In the genomic region with DNA sequence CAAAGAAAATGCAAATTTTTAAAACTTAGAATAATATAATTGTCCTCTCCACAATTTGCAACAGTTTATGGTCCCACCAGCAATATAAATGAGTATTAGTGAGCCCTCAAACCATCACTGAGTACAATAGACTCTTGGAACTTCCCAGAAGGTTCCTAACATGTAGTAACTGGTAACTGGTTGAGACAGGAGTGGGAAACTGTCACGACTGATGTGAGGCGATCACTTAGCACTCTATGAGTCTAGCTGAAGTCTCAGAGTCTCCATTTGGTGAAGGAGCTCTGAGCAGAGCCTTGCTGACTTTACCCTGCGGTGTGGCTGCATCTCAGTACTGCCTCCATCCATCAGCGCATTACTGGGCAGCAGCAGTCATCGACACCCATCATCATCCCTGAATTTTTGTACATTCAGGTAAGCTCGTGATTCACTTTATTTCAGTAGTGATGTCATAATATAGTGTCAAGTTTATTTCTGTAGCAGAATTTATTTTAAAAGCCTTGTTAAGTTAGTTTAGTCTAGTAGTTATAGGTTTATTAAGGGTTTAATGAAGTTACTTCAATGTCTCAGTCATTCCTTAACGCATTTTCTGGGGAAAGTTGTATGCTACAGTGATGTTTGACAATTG, we compare ENCODE assay signal across 26 cellular contexts.
"Had no signal": no experiment of that assay in that cellular context is flagged by ENCODE, and none has a peak within 500 bp of the region (broad histone marks: within the 10 kb centered on the region; RNA-seq: fewer than 3 reads in every experiment).

No MANE protein-coding gene starts in this region.

- H3K9ac ChIP-seq: parathyroid adenoma had no signal

- H3K4me2 ChIP-seq: smooth muscle cell had no signal

- H3K79me2 ChIP-seq: parathyroid adenoma had no signal

- FAIRE-seq: endothelial cell of umbilical vein, frontal cortex, urothelium cell line had no signal

- H3K27ac ChIP-seq: coronary artery, esophagus squamous epithelium, lower lobe of right lung, parathyroid adenoma, thoracic aorta, tibial nerve, upper lobe of left lung had no signal

- H3K4me1 ChIP-seq: parathyroid adenoma had no signal

- H3K36me3 ChIP-seq: esophagus squamous epithelium, lower lobe of right lung, thoracic aorta, tibial nerve, upper lobe of left lung had no signal

- ATAC-seq: left ventricle myocardium superior; lower lobe of right lung; mucosa of descending colon; natural killer cell treated with Interleukin-12 subunit alpha and Interleukin-12 subunit beta and Interleukin-15 and Interleukin-18, amount 100 ng/mL, for 72 hours; sciatic nerve; stimulated activated memory B cell treated with anti-CD40 and anti-IgM and Interleukin-4, amounts not matched to agents 10 μg/mL and 1 μg/mL and 100 μg/mL, for 72 hours had no signal

- H2AFZ ChIP-seq: parathyroid adenoma had no signal

- H3K27me3 ChIP-seq: esophagus squamous epithelium, tibial nerve, upper lobe of left lung had no signal

- H3K9me3 ChIP-seq: esophagus squamous epithelium, lower lobe of right lung, mucosa of descending colon, thoracic aorta, tibial nerve, upper lobe of left lung had no signal

- DNase-seq: dermis blood vessel endothelial cell; effector memory CD4-positive, alpha-beta T cell; erythroblast; esophagus squamous epithelium; hypothalamus; immature natural killer cell; islet precursor cell; left ventricle myocardium superior; lower lobe of right lung; mucosa of descending colon; naive B cell; stimulated activated CD4-positive, alpha-beta T cell treated with anti-CD3 and anti-CD28 coated beads, Interleukin-12 subunit alpha, Interleukin-12 subunit beta, amount 100 ng/mL, for 4 hours; stimulated activated CD4-positive, alpha-beta T cell treated with anti-CD3 and anti-CD28 coated beads, Interleukin-2, amount 100 ng/mL, for 24 hours; stimulated activated CD4-positive, alpha-beta T cell treated with anti-CD3 and anti-CD28 coated beads, Interleukin-4, amount 100 ng/mL, for 4 hours; upper lobe of left lung had no signal

- H3K4me3 ChIP-seq: coronary artery, esophagus squamous epithelium, lower lobe of right lung, mucosa of descending colon, smooth muscle cell, thoracic aorta, tibial nerve, upper lobe of left lung had no signal
